8 cellular contexts compared by ENCODE assay signal in genomic region chr11:124953753-124954624, GRCh38. TPM values are rescaled to one million over a fixed set of nuclear protein-coding genes. Genes with fewer than 3 reads are reported as not detected.
DNase-seq lines count a peak whose midpoint lies in the region; ATAC-seq and TF ChIP-seq lines count a peak whose summit lies in the region.

Gene CCDC15, plus strand, starts transcription at chr11:124954202. Its CDS starts 531 bp downstream, at chr11:124954733.

- in situ Hi-C loops in GM13977 (cut with MboI; ENCODE audit: low pct_unique_long_range_greater_than_20kb, low sequenced_read_pairs, unreplicated experiment): loop anchor here (25.0 kb wide), 1 partner anchor 383 kb away; no protein-coding TSS in a partner anchor

- H3K27ac ChIP-seq in right cardiac atrium (ENCODE audit: low read length) (peak within 1 kb of the TSS; percentile 95), vagina (peak within 1 kb of the TSS; percentile 75)

- WGBS in right cardiac atrium: under 1% methylated on average over 54 of the region's 54 CpGs

- H3K27me3 ChIP-seq in right cardiac atrium (ENCODE audit: control insufficient read depth, insufficient read depth) (no peaks in the 10 kb centered on the region), vagina (no peaks in the 10 kb centered on the region)

- peaks cover 2% of the 10 kb centered on the region for H3K4me1 ChIP-seq in right cardiac atrium (ENCODE audit: control insufficient read depth, insufficient read depth, low read length)
- H3K4me1 ChIP-seq in vagina: peaks cover 7% of the 10 kb centered on the region

- TF ChIP-seq CTCF in GM13977 (IDR thresholded peaks at IDR 0.05; ENCODE audit: extremely low read depth, insufficient read depth, missing control alignments) (no peak), vagina (IDR thresholded peaks at IDR 0.05) (no peak)

- H3K4me3 ChIP-seq in right cardiac atrium (ENCODE audit: low read length) (peak within 1 kb of the TSS; percentile 89), vagina (peak within 1 kb of the TSS; percentile 54 to 55)

- H3K36me3 ChIP-seq in vagina: no peaks in the 10 kb centered on the region

- H3K9me3 ChIP-seq in right cardiac atrium (ENCODE audit: control insufficient read depth, low read length) (no peaks in the 10 kb centered on the region), vagina (no peaks in the 10 kb centered on the region)

- ATAC-seq in HG02870 (IDR thresholded peaks at IDR 0.05; ENCODE audit: unreplicated experiment) (peak; percentile 99), right cardiac atrium (peak; percentile 100)

- peak; percentile 20 to 79 for TF ChIP-seq POLR2A in vagina (IDR thresholded peaks at IDR 0.05)

- intact Hi-C loops in right cardiac atrium (cut with DNase I) (no loop called here), vagina (cut with DNase I) (loop anchor here (5.0 kb wide), 1 partner anchor 77 kb away; no protein-coding TSS in a partner anchor)

- peak; percentile 88 for DNase-seq in GM13977 (ENCODE audit: low spot score)
- DNase-seq in NCI-H146 treated with DMSO at 0.1 percent for 48 hours (lab: John Stamatoyannopoulos, UW; ENCODE audit: unreplicated experiment): peak; percentile 97
- DNase-seq in T-helper 1 cell: peak; percentile 86 to 96 (median 93)
- peak; percentile 64 to 99 (median 96) for DNase-seq in anterior cingulate cortex (lab: John Stamatoyannopoulos, UW)
- DNase-seq in right cardiac atrium: peak; percentile 98 to 99 (median 98)
- peak; percentile 91 for DNase-seq in pulmonary artery endothelial cell (ENCODE audit: low read depth, low spot score)
- DNase-seq in vagina (ENCODE audit: extremely low spot score in 2 of 2): peak; percentile 98

RNA-seq across cellular contexts. Expression of gene CCDC15, which starts in this region (rescaled TPM):
- under 1 TPM; 0.17 to 0.47 (median 0.33) TPM for total RNA-seq in right cardiac atrium
- 0.09 TPM for polyA plus RNA-seq in right cardiac atrium
- 2.6 and 3.0 TPM in 2 replicates for total RNA-seq in pulmonary artery endothelial cell
- total RNA-seq in vagina: 2.9 TPM

Comparison
In these comparisons a context has a peak if more than half of its experiments do, and no peak if none do; other contexts are left out.
1. Peak in every context shown above with its lines: DNase-seq, ATAC-seq, H3K4me3 ChIP-seq and H3K27ac ChIP-seq.
2. Peak in DNase-seq, ATAC-seq, H3K4me3 ChIP-seq and H3K27ac ChIP-seq in right cardiac atrium; RNA of the gene not detected or under 1 TPM.